In the genomic region with DNA sequence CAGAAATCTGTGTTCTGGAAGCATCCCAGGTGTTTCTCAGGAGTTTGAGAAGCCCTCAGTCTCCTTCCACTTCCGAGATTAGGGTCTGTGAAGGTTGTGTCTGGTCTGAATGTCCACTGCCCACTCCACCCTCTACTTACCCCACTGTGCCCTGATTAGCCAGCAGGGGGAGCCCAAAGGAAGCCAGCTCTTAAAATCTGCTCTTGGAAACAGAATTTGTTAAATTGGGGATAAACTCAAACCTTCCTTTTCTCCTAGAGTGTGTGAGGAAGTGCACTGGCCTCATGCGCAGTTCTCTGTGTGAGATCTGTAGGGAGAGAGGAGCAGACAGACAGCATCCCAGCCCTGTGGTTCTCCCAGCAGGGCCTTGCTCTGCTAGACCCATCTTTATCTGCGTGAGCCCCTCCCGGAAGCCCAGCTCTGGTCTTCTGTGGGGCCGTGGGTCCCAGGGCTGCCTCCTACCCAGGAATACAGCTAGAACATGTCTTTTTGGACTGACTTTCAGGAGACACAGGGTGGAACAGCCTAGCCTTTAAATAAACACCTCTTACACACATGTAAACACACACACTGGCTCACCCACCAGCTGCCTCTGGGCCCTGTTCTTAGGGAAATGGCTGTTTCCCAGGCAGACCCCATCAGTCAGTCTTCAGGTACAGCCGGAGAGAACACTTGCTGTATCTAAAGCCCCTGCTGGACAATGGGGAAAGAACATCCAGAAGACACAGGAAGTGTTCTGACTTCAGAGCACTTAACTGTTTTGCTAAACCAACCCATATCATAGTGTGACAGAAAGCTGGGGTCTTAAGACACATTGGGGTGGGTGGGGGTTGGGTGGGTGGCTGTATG, we compare ENCODE assay signal across 8 cellular contexts. TPM values are rescaled to one million over a fixed set of nuclear protein-coding genes. Genes with fewer than 3 reads are reported as not detected.
DNase-seq lines count a peak whose midpoint lies in the region; ATAC-seq, FAIRE-seq and TF ChIP-seq lines count a peak whose summit lies in the region.

No MANE protein-coding gene starts in this region.

- H3K4me1 ChIP-seq in breast epithelium: no peaks in the 10 kb centered on the region
- H3K4me1 ChIP-seq in HepG2 (ENCODE audit: insufficient read depth, low read length): no peaks in the 10 kb centered on the region

- no peaks in the 10 kb centered on the region for H3K27me3 ChIP-seq in SU-DHL-6 (ENCODE audit: low read length)
- H3K27me3 ChIP-seq in breast epithelium: no peaks in the 10 kb centered on the region
- no peaks in the 10 kb centered on the region for H3K27me3 ChIP-seq in HepG2 (ENCODE audit: control insufficient read depth in 1 of 2, insufficient read depth in 2 of 2, low read length in 2 of 2)

- no peaks in the 10 kb centered on the region for H3F3A ChIP-seq in SU-DHL-6 (ENCODE audit: insufficient read depth)

- CTCF ChIA-PET in HepG2 (lab: Yijun Ruan, JAX; ENCODE audit: low intra/inter-chr PET ratio, low total read pairs): interaction anchor here (1.2 to 8.2 kb wide), 5 partner anchors 71 to 295 kb away, joined by 3 to 82 read pairs (median 10); no protein-coding TSS in a partner anchor

- H3K36me3 ChIP-seq in SU-DHL-6 (ENCODE audit: low read length) (no peaks in the 10 kb centered on the region), breast epithelium (no peaks in the 10 kb centered on the region), HepG2 (replicated peaks in 1 of 2; ENCODE audit: control insufficient read depth in 1 of 2, insufficient read depth in 2 of 2, low read length in 2 of 2) (peaks cover 25 to 78% of the 10 kb centered on the region in 2 experiments)

- H3K4me3 ChIP-seq in SU-DHL-6 (ENCODE audit: insufficient read depth, low read length, poor library complexity, severe bottlenecking) (no peak overlapping the region), breast epithelium (no peak overlapping the region), HepG2 (replicated peaks in 1 of 3; ENCODE audit: insufficient read depth in 1 of 3, low read depth in 2 of 3, low read length in 3 of 3) (no peak overlapping the region)

- BruUV-seq in HepG2 (replicated peaks; lab: Mats Ljungman, UMichigan): no TSS peak

- DNase-seq in Right ventricle myocardium superior: peak; percentile 61
- DNase-seq in Right ventricle myocardium inferior (ENCODE audit: missing footprints): no peak
- DNase-seq in HuH-7 (ENCODE audit: low spot score): peak; percentile 52
- peak in 1 of 2 donors; percentile 57 for DNase-seq in breast epithelium (ENCODE audit: low spot score in 2 of 2)
- peak; percentile 23 for DNase-seq in HepG2 (ENCODE audit: low spot score)
- peak in 4 of 6 experiments; percentile 2 to 35 (median 6) for DNase-seq in stimulated activated naive CD4-positive, alpha-beta T cell (lab: John Stamatoyannopoulos, UW)

- H3K27ac ChIP-seq in SU-DHL-6 (ENCODE audit: low read depth, low read length) (no peak overlapping the region), breast epithelium (peak overlapping the region in 1 of 2 donors; percentile 26), HepG2 (ENCODE audit: extremely low read length, insufficient read depth, low read length) (no peak overlapping the region)

- WGBS in HepG2 (ENCODE audit: low lambda C conversion rate): 81% methylated on average over 5 of the region's 6 CpGs

- in situ Hi-C loops in HepG2 (cut with HindIII; ENCODE audit: extremely low pct_ligation_motif_present, low pct_unique_long_range_greater_than_20kb): loop anchor here (5.0 to 10.0 kb wide), 3 partner anchors 71 to 252 kb away; no protein-coding TSS in a partner anchor

- TF ChIP-seq POLR2A in breast epithelium (IDR thresholded peaks at IDR 0.05) (no peak), HepG2 (IDR thresholded peaks at IDR 0.05; ENCODE audit: insufficient read depth in 1 of 2, low read depth in 2 of 2, low read length in 2 of 2) (no peak)

- H4K20me1 ChIP-seq in SU-DHL-6 (ENCODE audit: low read depth, low read length): no peaks in the 10 kb centered on the region
- H4K20me1 ChIP-seq in HepG2 (ENCODE audit: insufficient read depth, low read length): peaks cover 3% of the 10 kb centered on the region

- H3K9me3 ChIP-seq in SU-DHL-6 (ENCODE audit: insufficient read depth, low read length): no peaks in the 10 kb centered on the region
- H3K9me3 ChIP-seq in breast epithelium: no peaks in the 10 kb centered on the region
- no peaks in the 10 kb centered on the region for H3K9me3 ChIP-seq in HepG2 (ENCODE audit: low read length)

- H2AFZ ChIP-seq in SU-DHL-6 (ENCODE audit: low read depth, low read length, severe bottlenecking): no peak overlapping the region
- H2AFZ ChIP-seq in HepG2 (ENCODE audit: low read length): no peak overlapping the region

- POLR2A ChIA-PET in HepG2 (lab: Yijun Ruan, JAX): no interaction called here

- no peak for ATAC-seq in Right ventricle myocardium superior (ENCODE audit: poor library complexity)
- no peak for ATAC-seq in Right ventricle myocardium inferior
- peak; percentile 64 for ATAC-seq in HepG2
- ATAC-seq in GM18517 (IDR thresholded peaks at IDR 0.05; ENCODE audit: unreplicated experiment): no peak

- intact Hi-C loops in Right ventricle myocardium superior (cut with DNase I) (loop anchor here (5.0 to 10.0 kb wide), 2 partner anchors 222 to 254 kb away; partner anchors contain the start of gene PTPN14), Right ventricle myocardium inferior (cut with DNase I) (loop anchor here (2.0 to 10.0 kb wide), 2 partner anchors 222 to 252 kb away; partner anchors contain the start of gene PTPN14), breast epithelium (cut with DNase I; ENCODE audit: low total_unique reads) (no loop called here), HepG2 (cut with micrococcal nuclease; ENCODE audit: unreplicated experiment) (loop anchor here (1.0 to 10.0 kb wide), 2 partner anchors 252 to 1192 kb away; no protein-coding TSS in a partner anchor)

- no peak for TF ChIP-seq RAD21 in HepG2 (CRISPR knock-in tag; IDR thresholded peaks at IDR 0.05)

- no peak overlapping the region for H3K4me2 ChIP-seq in SU-DHL-6 (ENCODE audit: low read depth, low read length, poor library complexity, severe bottlenecking)
- H3K4me2 ChIP-seq in HepG2 (ENCODE audit: low read depth, low read length): no peak overlapping the region

- no peak for FAIRE-seq in HepG2 (lab: Jason Lieb, UNC)

- TF ChIP-seq CTCF in SU-DHL-6 (IDR thresholded peaks at IDR 0.05; ENCODE audit: insufficient read depth, low read length, poor library complexity, severe bottlenecking) (peak; percentile 92), breast epithelium (IDR thresholded peaks at IDR 0.05) (peak; percentile 59 to 84 (median 75)), HepG2 (CRISPR knock-in tag; IDR thresholded peaks at IDR 0.05) (peak; percentile 78)

- no peaks in the 10 kb centered on the region for H3K9me2 ChIP-seq in SU-DHL-6 (replicated peaks; ENCODE audit: insufficient read depth, low read length)

- H3K79me2 ChIP-seq in SU-DHL-6 (ENCODE audit: insufficient read depth, low read length) (no peaks in the 10 kb centered on the region), HepG2 (ENCODE audit: insufficient read depth, low read length) (no peaks in the 10 kb centered on the region)

- no peak overlapping the region for H3K9ac ChIP-seq in SU-DHL-6 (ENCODE audit: low read length)
- H3K9ac ChIP-seq in HepG2 (ENCODE audit: insufficient read depth, low read depth, low read length): no peak overlapping the region

- no peak for TF ChIP-seq EP300 in HepG2 (IDR thresholded peaks at IDR 0.05; ENCODE audit: low read depth in 2 of 2, low read length in 2 of 2)
- no peak for TF ChIP-seq EP300 in HepG2 (CRISPR knock-in tag; IDR thresholded peaks at IDR 0.05; ENCODE audit: borderline replicate concordance)

TF ChIP-seq in HepG2, 621 proteins besides CTCF, POLR2A, EP300 and RAD21 (continues in another document):
- TF ChIP-seq STAG1 (CRISPR knock-in tag; IDR thresholded peaks at IDR 0.05) (peak; percentile 68), GPN1 (CRISPR knock-in tag; IDR thresholded peaks at IDR 0.05; ENCODE audit: borderline replicate concordance) (no peak), ZFYVE20 (CRISPR knock-in tag; IDR thresholded peaks at IDR 0.05; ENCODE audit: borderline replicate concordance, low read depth) (no peak), ZNF724P (CRISPR knock-in tag; IDR thresholded peaks at IDR 0.05; ENCODE audit: borderline replicate concordance) (no peak), MEIS1 (CRISPR knock-in tag; IDR thresholded peaks at IDR 0.05; ENCODE audit: borderline replicate concordance) (no peak), SMARCE1 (IDR thresholded peaks at IDR 0.05; ENCODE audit: borderline replicate concordance) (no peak), ZMYM4 (CRISPR knock-in tag; IDR thresholded peaks at IDR 0.05) (no peak), SMC3 (IDR thresholded peaks at IDR 0.05; ENCODE audit: low read length) (peak; percentile 57; the same call in 1 of the 2 replicates), KLF6 (CRISPR knock-in tag; IDR thresholded peaks at IDR 0.05) (no peak), MAFF (IDR thresholded peaks at IDR 0.05; ENCODE audit: low read depth, low read length) (no peak), SKI (IDR thresholded peaks at IDR 0.05; ENCODE audit: partially characterized antibody) (no peak)

RNA-seq across cellular contexts. Expression of gene SMYD2, which starts 52.2 kb away (rescaled TPM):
- 184 TPM for total RNA-seq in Right ventricle myocardium superior
- total RNA-seq in Right ventricle myocardium inferior: 205 TPM
- total RNA-seq in breast epithelium: 10 to 100 TPM; 30.9 to 37.3 (median 37.0) TPM
- total RNA-seq in HepG2 (2016; rRNA removed; fragmentation: Illumina TruSeq; extraction: Trizol): 72.7 and 82.7 TPM in 2 replicates
- total RNA-seq in HepG2 (2016; cell fraction: cytosol; rRNA removed; fragmentation: Illumina TruSeq; extraction: Trizol; ENCODE audit: low read depth): 80.8 and 81.2 TPM in 2 replicates
- 71.5 and 84.1 TPM in 2 replicates for total RNA-seq in HepG2 (2016; cell fraction: insoluble cytoplasmic fraction; rRNA removed; fragmentation: Illumina TruSeq; extraction: Trizol)
- 118 and 120 TPM in 2 replicates for total RNA-seq in HepG2 (2016; cell fraction: membrane; rRNA removed; fragmentation: Illumina TruSeq; extraction: Trizol)
- 54.8 and 63.5 TPM in 2 replicates for total RNA-seq in HepG2 (2016; cell fraction: nucleus; rRNA removed; fragmentation: Illumina TruSeq; extraction: Trizol)
- polyA plus RNA-seq in HepG2 (2011; rRNA removed): 128 and 139 TPM in 2 replicates
- 66.6 and 86.5 TPM in 2 replicates for polyA plus RNA-seq in HepG2 (2011; cell fraction: cytosol; rRNA removed)
- 178 and 185 TPM in 2 replicates for polyA plus RNA-seq in HepG2 (2011; cell fraction: nucleus; rRNA removed)
- polyA plus RNA-seq in HepG2 (2012): 102 and 128 TPM in 2 replicates
- polyA plus RNA-seq in HepG2 (2016; cell fraction: cytosol; fragmentation: Illumina TruSeq; extraction: Trizol; ENCODE audit: low read depth): 90.2 and 93.3 TPM in 2 replicates
- 76.6 and 77.2 TPM in 2 replicates for polyA plus RNA-seq in HepG2 (2016; cell fraction: insoluble cytoplasmic fraction; fragmentation: Illumina TruSeq; extraction: Trizol; ENCODE audit: low read depth)
- 95.5 and 101 TPM in 2 replicates for polyA plus RNA-seq in HepG2 (2016; cell fraction: membrane; fragmentation: Illumina TruSeq; extraction: Trizol; ENCODE audit: low read depth)
- 98.5 and 106 TPM in 2 replicates for polyA plus RNA-seq in HepG2 (2016; cell fraction: nucleus; fragmentation: Illumina TruSeq; extraction: Trizol; ENCODE audit: insufficient read depth, low read depth)
- 26.5 and 45.2 TPM in 2 replicates for polyA minus RNA-seq in HepG2 (2011; rRNA and poly(A)+ RNA removed; ENCODE audit: low replicate concordance)
- polyA minus RNA-seq in HepG2 (2011; cell fraction: cytosol; rRNA and poly(A)+ RNA removed): 34.7 and 39.1 TPM in 2 replicates
- 119 and 126 TPM in 2 replicates for polyA minus RNA-seq in HepG2 (2011; cell fraction: nucleus; rRNA and poly(A)+ RNA removed)
